13 cellular contexts compared by ENCODE assay signal in the genomic region with DNA sequence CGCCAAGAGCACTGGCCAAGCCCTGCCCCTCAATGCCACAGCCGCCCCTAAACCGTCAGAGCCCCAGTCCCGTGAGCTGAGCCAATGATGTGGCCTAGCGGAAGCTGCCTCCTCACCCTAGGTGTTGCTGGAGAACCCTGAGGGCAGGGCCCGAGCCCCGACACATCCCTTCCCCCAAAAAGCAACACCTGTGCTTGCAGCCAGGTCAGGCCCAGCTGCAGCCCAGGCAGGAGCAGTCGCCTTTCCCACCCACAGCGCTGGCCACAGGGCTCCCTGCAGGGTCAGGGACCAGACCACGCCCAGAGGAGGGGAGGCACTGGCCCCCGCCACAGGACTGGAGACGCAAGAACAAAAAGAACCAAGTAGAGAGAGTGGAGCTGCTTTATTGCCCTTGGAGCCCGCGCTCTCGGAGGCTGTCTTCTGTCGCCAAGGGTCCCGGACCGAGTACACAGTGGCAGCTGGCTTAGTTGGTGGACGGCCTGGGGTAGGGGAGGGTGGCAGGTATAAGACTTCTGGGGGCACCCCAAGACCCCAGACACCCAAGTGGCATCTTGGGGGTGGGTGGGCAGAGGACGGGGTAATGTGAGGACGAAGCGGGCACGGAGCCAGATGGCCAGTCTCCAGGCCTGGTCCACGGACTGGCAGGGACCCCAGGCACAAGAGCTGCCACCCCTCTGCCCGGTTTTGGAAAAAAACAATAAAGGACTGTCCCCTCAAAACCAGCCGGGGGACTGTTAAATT. TPM values are rescaled to one million over a fixed set of nuclear protein-coding genes. Genes with fewer than 3 reads are reported as not detected.
DNase-seq lines count a peak whose midpoint lies in the region; ATAC-seq, FAIRE-seq and TF ChIP-seq lines count a peak whose summit lies in the region.
"Had no signal": no experiment of that assay in that cellular context is flagged by ENCODE, and none has a peak within 500 bp of the region (broad histone marks: within the 10 kb centered on the region; RNA-seq: fewer than 3 reads in every experiment).

No MANE protein-coding gene starts in this region.

- no peak overlapping the region for H2BK20ac ChIP-seq in H1 (ENCODE audit: low read length)

- DNase-seq in A549 (ENCODE audit: low read depth in 1 of 2, low spot score in 1 of 2) (peak in 1 of 2 experiments; percentile 23), Caki2 (ENCODE audit: low read depth) (peak; percentile 2), NT2/D1 (ENCODE audit: low read depth, low spot score) (no peak), H1 (ENCODE audit: low read depth in 1 of 2, low spot score in 2 of 2) (no peak), superior temporal gyrus (ENCODE audit: extremely low spot score) (no peak)
- DNase-seq in CD4-positive, alpha-beta memory T cell = no peak
- DNase-seq: activated CD4-positive, alpha-beta T cell treated with anti-CD3 and anti-CD28 coated beads, Interleukin-2, amount 50 U/mL, for 4 hours; NCI-H2081 treated with DMSO at 0.1 percent for 48 hours; stimulated activated naive CD4-positive, alpha-beta T cell had no signal

- no peak overlapping the region for H2AK5ac ChIP-seq in H1 (ENCODE audit: low read depth, low read length)

- in situ Hi-C loops in Caki2 (cut with HindIII; ENCODE audit: low pct_unique_long_range_greater_than_20kb, low sequenced_read_pairs) = no loop called here

- CTCF ChIA-PET in A549 (lab: Yijun Ruan, JAX) (interaction anchor here (0.8 to 2.7 kb wide), 5 partner anchors 135 to 274 kb away, joined by 3 to 12 read pairs (median 4); no protein-coding TSS in a partner anchor), H1 (lab: Charles Lee; ENCODE audit: partially characterized antibody) (interaction anchor here (0.9 to 5.0 kb wide), 8 partner anchors 11 to 183 kb away, joined by 3 to 42 read pairs (median 7); a partner anchor contains a TSS)
- CTCF ChIA-PET in CD4-positive, alpha-beta memory T cell (lab: Charles Lee; ENCODE audit: partially characterized antibody) = interaction anchor here (0.6 to 7.5 kb wide), 4 partner anchors 12 to 274 kb away, joined by 3 to 99 read pairs (median 14); a partner anchor contains a TSS

- TF ChIP-seq POLR2A in A549 (IDR thresholded peaks at IDR 0.05; ENCODE audit: low read length) = no peak
- TF ChIP-seq POLR2A in H1 (IDR thresholded peaks at IDR 0.05; ENCODE audit: control extremely low read depth in 1 of 2, low read depth in 2 of 2, low read length in 2 of 2) = no peak; a peak in 1 of 3 replicates

- FAIRE-seq in A549 (lab: Jason Lieb, UNC) = no peak
- no peak for FAIRE-seq in H1 (lab: Jason Lieb, UNC)

- no peak overlapping the region for H3K56ac ChIP-seq in H1 (replicated peaks; ENCODE audit: insufficient read length, low read depth, low read length)

- no peaks in the 10 kb centered on the region for H3K27me3 Mint-ChIP-seq in CD4-positive, alpha-beta memory T cell

- peaks cover 5% of the 10 kb centered on the region for H3K23me2 ChIP-seq in H1 (ENCODE audit: low read depth, low read length)

- H3K4me3 Mint-ChIP-seq in CD4-positive, alpha-beta memory T cell = peak overlapping the region in 2 of 8 donors; percentile 29 to 39

- peaks cover 23 to 75% (median 35%) of the 10 kb centered on the region in 4 donors for H3K4me1 Mint-ChIP-seq in CD4-positive, alpha-beta memory T cell

- no peak overlapping the region for H3K23ac ChIP-seq in H1 (ENCODE audit: insufficient read length)

- H2BK15ac ChIP-seq in H1 (ENCODE audit: low read length) = no peak overlapping the region

- peak overlapping the region in 2 of 7 donors; percentile 52 to 82 for H3K27ac Mint-ChIP-seq in CD4-positive, alpha-beta memory T cell

- H3K79me1 ChIP-seq in H1 (ENCODE audit: low read depth, low read length) = 0 out of 2 replicates have a peak, but pooled peaks cover 2% of the 10 kb centered on the region

- TF ChIP-seq EP300 in A549 (IDR thresholded peaks at IDR 0.05) = no peak
- TF ChIP-seq EP300 in H1 (IDR thresholded peaks at IDR 0.05; ENCODE audit: borderline replicate concordance in 1 of 2, low read depth in 2 of 2, low read length in 2 of 2) = no peak

- H4K91ac ChIP-seq in H1 (replicated peaks; ENCODE audit: insufficient read length, low read length) = no peak overlapping the region

- no peak overlapping the region for H3K14ac ChIP-seq in H1 (ENCODE audit: insufficient read length)

- H3K27me3 ChIP-seq in NT2/D1 (ENCODE audit: insufficient read depth, insufficient read length) (no peaks in the 10 kb centered on the region), H1 (replicated peaks in 1 of 4; ENCODE audit: control insufficient read depth in 3 of 4, extremely low read depth in 1 of 4, insufficient read depth in 3 of 4, low read length in 3 of 4) (no peaks in the 10 kb centered on the region)
- no peaks in the 10 kb centered on the region for H3K27me3 ChIP-seq in CD4-positive, alpha-beta memory T cell (ENCODE audit: insufficient read depth, low read length)

- H2BK120ac ChIP-seq in H1 (replicated peaks; ENCODE audit: low read depth, low read length) = no peak overlapping the region

- no peak overlapping the region for H4K5ac ChIP-seq in H1 (ENCODE audit: insufficient read length, low read depth, low read length)

- H3K4me2 ChIP-seq in A549 (no peak overlapping the region), H1 (ENCODE audit: insufficient read depth in 1 of 2, low read depth in 2 of 2, low read length in 2 of 2) (no peak overlapping the region)

- H4K20me1 ChIP-seq in H1 (replicated peaks in 1 of 2; ENCODE audit: control insufficient read depth in 1 of 2, insufficient read depth in 2 of 2, low read length in 2 of 2) = peaks cover 16 to 28% of the 10 kb centered on the region in 2 experiments

- ATAC-seq in A549 = peak; percentile 3 to 10
- no peak for ATAC-seq in HG03460 (IDR thresholded peaks at IDR 0.05; ENCODE audit: unreplicated experiment)
- ATAC-seq in GM18519 (IDR thresholded peaks at IDR 0.05; ENCODE audit: low FRiP score, unreplicated experiment) = no peak
- ATAC-seq: Right ventricle myocardium inferior had no signal

- TF ChIP-seq CTCF in A549 (IDR thresholded peaks at IDR 0.05) (no peak), H1 (IDR thresholded peaks at IDR 0.05; ENCODE audit: control extremely low read depth in 1 of 3, insufficient read depth in 1 of 3, low read depth in 1 of 3, low read length in 3 of 3) (no peak)

- peaks cover 0 to 4% (median 0%) of the 10 kb centered on the region in 8 donors for H3K9me3 Mint-ChIP-seq in CD4-positive, alpha-beta memory T cell

- peaks cover 26% of the 10 kb centered on the region; the same call in 2 of the 3 replicates for H3K4me1 ChIP-seq in A549
- peaks cover 31% of the 10 kb centered on the region for H3K4me1 ChIP-seq in NT2/D1 (ENCODE audit: insufficient read depth, insufficient read length)
- H3K4me1 ChIP-seq in H1 (replicated peaks in 1 of 4; ENCODE audit: control insufficient read depth in 3 of 4, insufficient read depth in 4 of 4, low read length in 3 of 4) = peaks cover 0 to 7% (median 1%) of the 10 kb centered on the region in 4 experiments; a peak in 2 of 7 replicates
- peaks cover 58% of the 10 kb centered on the region for H3K4me1 ChIP-seq in CD4-positive, alpha-beta memory T cell (ENCODE audit: insufficient read depth, low read length)

- peak overlapping the region; percentile 76; the same call in 1 of the 2 replicates for H4K8ac ChIP-seq in H1 (ENCODE audit: extremely low read depth, insufficient read depth, low read length)

- peaks cover 0 to 12% of the 10 kb centered on the region in 2 experiments; a peak in 2 of 4 replicates for H3K79me2 ChIP-seq in H1 (ENCODE audit: control insufficient read depth in 1 of 2, insufficient read depth in 2 of 2, low read length in 2 of 2)

- H3K9ac ChIP-seq in NT2/D1 (ENCODE audit: insufficient read length, low read depth) (peak overlapping the region; percentile 50), H1 (replicated peaks in 1 of 4; ENCODE audit: extremely low read depth in 1 of 4, low read depth in 3 of 4, low read length in 3 of 4) (no peak overlapping the region)

- WGBS in A549 (ENCODE audit: missing lambda C conversion rate) = 85% methylated on average over 5 of the region's 26 CpGs
- WGBS in H1 (ENCODE audit: extremely low coverage in 1 of 2, insufficient coverage in 1 of 2, insufficient read length in 1 of 2, insufficient replicate concordance in 2 of 2, low coverage in 1 of 2, low lambda C conversion rate in 2 of 2, missing lambda C conversion rate in 1 of 2), 2 experiments = 86% methylated on average over 19 of the region's 26 CpGs; no CpG with 5 or more reads in 1 of the 2 experiments

- H3K36me3 Mint-ChIP-seq in CD4-positive, alpha-beta memory T cell = peaks cover 23 to 57% of the 10 kb centered on the region in 2 donors

- POLR2A ChIA-PET in A549 (lab: Yijun Ruan, JAX) (interaction anchor here (1.0 kb wide), 1 partner anchor 8 kb away, joined by 3 read pairs; no protein-coding TSS in a partner anchor), H1 (lab: Charles Lee; ENCODE audit: partially characterized antibody) (interaction anchor here (0.6 to 29.1 kb wide), 19 partner anchors 5 to 222 kb away, joined by 3 to 412 read pairs (median 3); a partner anchor contains a TSS)
- POLR2A ChIA-PET in CD4-positive, alpha-beta memory T cell (lab: Charles Lee; ENCODE audit: partially characterized antibody) = interaction anchor here (0.6 to 10.9 kb wide), 9 partner anchors 12 to 355 kb away, joined by 3 to 172 read pairs (median 4); a partner anchor contains a TSS

- no peak overlapping the region for H3K4ac ChIP-seq in H1 (replicated peaks; ENCODE audit: insufficient read length, low read depth, low read length)

- H3K4me3 ChIP-seq in A549 (no peak overlapping the region), NT2/D1 (ENCODE audit: insufficient read length, low read depth) (no peak overlapping the region), H1 (ENCODE audit: extremely low read depth in 1 of 4, insufficient read depth in 2 of 4, low read depth in 3 of 4, low read length in 4 of 4) (no peak overlapping the region)
- no peak overlapping the region for H3K4me3 ChIP-seq in CD4-positive, alpha-beta memory T cell (ENCODE audit: low read length in 2 of 2)
- H3K4me3 ChIP-seq: skin epidermis had no signal

- TF ChIP-seq RAD21 in A549 (conservative IDR thresholded peaks at IDR 0.05 in 1 of 2, IDR thresholded peaks at IDR 0.05 in 1 of 2) (no peak), H1 (IDR thresholded peaks at IDR 0.05 in 1 of 2, conservative IDR thresholded peaks at IDR 0.05 in 1 of 2; ENCODE audit: low read depth in 2 of 2, low read length in 2 of 2) (no peak)

- H3K9me3 ChIP-seq in A549 (no peaks in the 10 kb centered on the region), NT2/D1 (ENCODE audit: insufficient read depth, low read length) (no peaks in the 10 kb centered on the region), H1 (ENCODE audit: insufficient read depth in 2 of 2, low read depth in 1 of 2, low read length in 1 of 2) (no peaks in the 10 kb centered on the region)
- no peaks in the 10 kb centered on the region for H3K9me3 ChIP-seq in CD4-positive, alpha-beta memory T cell (ENCODE audit: control insufficient read depth in 1 of 2, low read length in 2 of 2)

- H2AFZ ChIP-seq in H1 (ENCODE audit: low read length) = no peak overlapping the region

- intact Hi-C loops in CD4-positive, alpha-beta memory T cell (cut with micrococcal nuclease) = no loop called here

- no peak overlapping the region for H2BK5ac ChIP-seq in H1 (ENCODE audit: low read depth, low read length)

- H3K18ac ChIP-seq in H1 (ENCODE audit: extremely low read depth, low read length) = no peak overlapping the region

- H3K27ac ChIP-seq in A549 (no peak overlapping the region), H1 (ENCODE audit: low read depth, low read length) (0 out of 2 replicates have a peak overlapping the region, but pooled peaks have one; percentile 29)
- H3K27ac ChIP-seq in CD4-positive, alpha-beta memory T cell (ENCODE audit: low read depth, low read length) = no peak overlapping the region

- H2BK12ac ChIP-seq in H1 (ENCODE audit: low read depth, low read length) = no peak overlapping the region

- H3K36me3 ChIP-seq in NT2/D1 (ENCODE audit: insufficient read depth, insufficient read length, low read length) (peaks cover 84% of the 10 kb centered on the region), H1 (ENCODE audit: control insufficient read depth in 2 of 4, insufficient read depth in 4 of 4, low read length in 3 of 4) (peaks cover 34 to 55% (median 45%) of the 10 kb centered on the region in 4 experiments)
- H3K36me3 ChIP-seq in CD4-positive, alpha-beta memory T cell (ENCODE audit: insufficient read depth, low read length) = peaks cover 49% of the 10 kb centered on the region

RNA-seq across cellular contexts. Expression of a gene that starts 3.3 kb away (rescaled TPM):
- polyA plus RNA-seq in A549 (2011; rRNA removed) (1.9 and 2.3 TPM in 2 replicates), A549 (2017; fragmentation: RNase III; extraction: RNeasy Plus Mini Kit Qiagen cat#74134 plus additional on column Dnase treatment) (5.8 to 9.0 TPM (median 6.4 TPM) in 3 replicates), H1 (2011; rRNA removed) (9.2 and 16.2 TPM in 2 replicates)
- 3.6 and 5.1 TPM in 2 replicates for polyA plus RNA-seq in A549 (2012; cell fraction: cytosol; rRNA removed)
- 29.9 and 47.2 TPM in 2 replicates for polyA plus RNA-seq in A549 (2012; cell fraction: nucleus; rRNA removed)
- polyA minus RNA-seq in A549 (2011; rRNA and poly(A)+ RNA removed) = 2.6 and 3.1 TPM in 2 replicates
- total RNA-seq in Caki2 (2014; rRNA removed; shearing (Covaris generic); ENCODE audit: low replicate concordance) = 1.8 and 2.8 TPM in 2 replicates
- total RNA-seq in H1 (2021; fragmentation: NEBNext Ultra II Directional; extraction: Animal tissue kit (Norgen Biotek cat#: 25700)) = 17.8 and 18.0 TPM in 2 replicates
- 12.6 TPM for polyA plus RNA-seq in H1 (2011; cell fraction: cytosol; rRNA removed)
- polyA plus RNA-seq in H1 (2011; cell fraction: nucleus; rRNA removed) = 21.5 TPM
- polyA plus RNA-seq in H1 (2012, experiment 1 of 2) = 11.8 to 21.7 TPM (median 15.7 TPM) in 4 replicates
- 3.7 TPM for polyA plus RNA-seq in H1 (2012, experiment 2 of 2)
- 8.5 TPM for polyA plus RNA-seq in H1 (2013, experiment 1 of 2)
- polyA plus RNA-seq in H1 (2013, experiment 2 of 2) = 6.9 TPM
- 5.6 and 6.6 TPM in 2 replicates for polyA minus RNA-seq in H1 (2011; rRNA and poly(A)+ RNA removed)
- polyA minus RNA-seq in H1 (2011; cell fraction: cytosol; rRNA and poly(A)+ RNA removed) = 9.8 TPM
- polyA minus RNA-seq in H1 (2011; cell fraction: nucleus; rRNA and poly(A)+ RNA removed) = 11.3 TPM
- 10 to 100 TPM; 42.6 to 49.7 TPM for total RNA-seq in CD4-positive, alpha-beta memory T cell
- polyA plus RNA-seq in CD4-positive, alpha-beta memory T cell = 1 to 10 TPM in 1 of 2 donors, under 1 TPM in 1; 0.24 to 4.7 TPM

RNA-seq across cellular contexts. Expression of a gene that starts 4.9 kb away (rescaled TPM):
- polyA plus RNA-seq in A549 (2011; rRNA removed) (60.9 and 81.6 TPM in 2 replicates), A549 (2017; fragmentation: RNase III; extraction: RNeasy Plus Mini Kit Qiagen cat#74134 plus additional on column Dnase treatment) (147 to 160 TPM (median 151 TPM) in 3 replicates), H1 (2011; rRNA removed) (238 and 426 TPM in 2 replicates)
- 184 and 200 TPM in 2 replicates for polyA plus RNA-seq in A549 (2012; cell fraction: cytosol; rRNA removed)
- 525 and 617 TPM in 2 replicates for polyA plus RNA-seq in A549 (2012; cell fraction: nucleus; rRNA removed)
- 35.9 and 38.4 TPM in 2 replicates for polyA minus RNA-seq in A549 (2011; rRNA and poly(A)+ RNA removed)
- total RNA-seq in Caki2 (2014; rRNA removed; shearing (Covaris generic); ENCODE audit: low replicate concordance) = 190 and 194 TPM in 2 replicates
- 281 and 284 TPM in 2 replicates for total RNA-seq in H1 (2021; fragmentation: NEBNext Ultra II Directional; extraction: Animal tissue kit (Norgen Biotek cat#: 25700))
- 329 TPM for polyA plus RNA-seq in H1 (2011; cell fraction: cytosol; rRNA removed)
- 840 TPM for polyA plus RNA-seq in H1 (2011; cell fraction: nucleus; rRNA removed)
- polyA plus RNA-seq in H1 (2012, experiment 1 of 2) = 178 to 323 TPM (median 308 TPM) in 4 replicates
- polyA plus RNA-seq in H1 (2012, experiment 2 of 2) = 313 TPM
- 193 TPM for polyA plus RNA-seq in H1 (2013, experiment 1 of 2)
- polyA plus RNA-seq in H1 (2013, experiment 2 of 2) = 175 TPM
- polyA minus RNA-seq in H1 (2011; rRNA and poly(A)+ RNA removed) = 49.5 and 65.1 TPM in 2 replicates
- polyA minus RNA-seq in H1 (2011; cell fraction: cytosol; rRNA and poly(A)+ RNA removed) = 92.7 TPM
- polyA minus RNA-seq in H1 (2011; cell fraction: nucleus; rRNA and poly(A)+ RNA removed) = 110 TPM
- 100 to 1,000 TPM; 306 to 315 TPM for total RNA-seq in CD4-positive, alpha-beta memory T cell
- polyA plus RNA-seq in CD4-positive, alpha-beta memory T cell = 100 to 1,000 TPM; 226 to 239 TPM

RNA-seq across cellular contexts. Expression of a gene that starts 8.7 kb away (rescaled TPM):
- polyA plus RNA-seq in A549 (2011; rRNA removed) (26.6 and 30.8 TPM in 2 replicates), A549 (2017; fragmentation: RNase III; extraction: RNeasy Plus Mini Kit Qiagen cat#74134 plus additional on column Dnase treatment) (64.0 to 68.1 TPM (median 65.0 TPM) in 3 replicates), H1 (2011; rRNA removed) (48.8 and 74.7 TPM in 2 replicates)
- polyA plus RNA-seq in A549 (2012; cell fraction: cytosol; rRNA removed) = 62.0 and 66.6 TPM in 2 replicates
- 125 and 154 TPM in 2 replicates for polyA plus RNA-seq in A549 (2012; cell fraction: nucleus; rRNA removed)
- polyA minus RNA-seq in A549 (2011; rRNA and poly(A)+ RNA removed) = 114 and 119 TPM in 2 replicates
- 40.0 TPM in 2 replicates for total RNA-seq in Caki2 (2014; rRNA removed; shearing (Covaris generic); ENCODE audit: low replicate concordance)
- 72.6 and 74.4 TPM in 2 replicates for total RNA-seq in H1 (2021; fragmentation: NEBNext Ultra II Directional; extraction: Animal tissue kit (Norgen Biotek cat#: 25700))
- 72.1 TPM for polyA plus RNA-seq in H1 (2011; cell fraction: cytosol; rRNA removed)
- 93.6 TPM for polyA plus RNA-seq in H1 (2011; cell fraction: nucleus; rRNA removed)
- 38.2 to 69.3 TPM (median 62.8 TPM) in 4 replicates for polyA plus RNA-seq in H1 (2012, experiment 1 of 2)
- polyA plus RNA-seq in H1 (2012, experiment 2 of 2) = 41.6 TPM
- polyA plus RNA-seq in H1 (2013, experiment 1 of 2) = 41.1 TPM
- 37.0 TPM for polyA plus RNA-seq in H1 (2013, experiment 2 of 2)
- 54.9 and 96.9 TPM in 2 replicates for polyA minus RNA-seq in H1 (2011; rRNA and poly(A)+ RNA removed)
- 52.8 TPM for polyA minus RNA-seq in H1 (2011; cell fraction: cytosol; rRNA and poly(A)+ RNA removed)
- 45.3 TPM for polyA minus RNA-seq in H1 (2011; cell fraction: nucleus; rRNA and poly(A)+ RNA removed)
- 100 to 1,000 TPM in 1 of 2 experiments, 10 to 100 TPM in 1; 92.5 to 102 TPM for total RNA-seq in CD4-positive, alpha-beta memory T cell
- polyA plus RNA-seq in CD4-positive, alpha-beta memory T cell = 10 to 100 TPM; 14.5 to 51.1 TPM

RNA-seq across cellular contexts. Expression of a gene that starts 12.3 kb away (rescaled TPM):
- polyA plus RNA-seq in A549 (2011; rRNA removed) = 0.04 and 0.19 TPM in 2 replicates
- polyA plus RNA-seq in A549 (2012; cell fraction: cytosol; rRNA removed) = 0.08 and 0.11 TPM in 2 replicates
- polyA plus RNA-seq in A549 (2012; cell fraction: nucleus; rRNA removed) = 0.34 and 0.50 TPM in 2 replicates
- 0.12 to 0.31 TPM (median 0.18 TPM) in 3 replicates for polyA plus RNA-seq in A549 (2017; fragmentation: RNase III; extraction: RNeasy Plus Mini Kit Qiagen cat#74134 plus additional on column Dnase treatment)
- polyA minus RNA-seq in A549 (2011; rRNA and poly(A)+ RNA removed) = 0.24 and 0.33 TPM in 2 replicates
- total RNA-seq in Caki2 (2014; rRNA removed; shearing (Covaris generic); ENCODE audit: low replicate concordance) = 1.4 TPM in 1 of 2 replicates, not detected in the other
- total RNA-seq in H1 (2021; fragmentation: NEBNext Ultra II Directional; extraction: Animal tissue kit (Norgen Biotek cat#: 25700)) = not detected in 2 replicates
- 0.20 and 0.38 TPM in 2 replicates for polyA plus RNA-seq in H1 (2011; rRNA removed)
- polyA plus RNA-seq in H1 (2011; cell fraction: cytosol; rRNA removed) = 0.14 TPM
- 0.27 TPM for polyA plus RNA-seq in H1 (2011; cell fraction: nucleus; rRNA removed)
- polyA plus RNA-seq in H1 (2012, experiment 1 of 2) = 0.13 TPM in 1 of 4 replicates, not detected in the others
- not detected for polyA plus RNA-seq in H1 (2012, experiment 2 of 2)
- 0.18 TPM for polyA plus RNA-seq in H1 (2013, experiment 1 of 2)
- polyA plus RNA-seq in H1 (2013, experiment 2 of 2) = 0.11 TPM
- 0.32 TPM in 1 of 2 replicates, not detected in the other for polyA minus RNA-seq in H1 (2011; rRNA and poly(A)+ RNA removed)
- polyA minus RNA-seq in H1 (2011; cell fraction: cytosol; rRNA and poly(A)+ RNA removed) = not detected
- polyA minus RNA-seq in H1 (2011; cell fraction: nucleus; rRNA and poly(A)+ RNA removed) = not detected
- total RNA-seq in CD4-positive, alpha-beta memory T cell = under 1 TPM; 0.52 to 0.83 TPM
- polyA plus RNA-seq in CD4-positive, alpha-beta memory T cell = under 1 TPM; 0.19 to 0.29 TPM
- total RNA-seq: Right ventricle myocardium inferior had no signal

RNA-seq across cellular contexts. Expression of a gene that starts 28.7 kb away (rescaled TPM):
- 9.1 and 10.1 TPM in 2 replicates for polyA plus RNA-seq in A549 (2011; rRNA removed)
- 11.7 and 14.0 TPM in 2 replicates for polyA plus RNA-seq in A549 (2012; cell fraction: cytosol; rRNA removed)
- 33.6 and 40.8 TPM in 2 replicates for polyA plus RNA-seq in A549 (2012; cell fraction: nucleus; rRNA removed)
- polyA plus RNA-seq in A549 (2017; fragmentation: RNase III; extraction: RNeasy Plus Mini Kit Qiagen cat#74134 plus additional on column Dnase treatment) = 10.5 to 16.4 TPM (median 12.5 TPM) in 3 replicates
- polyA minus RNA-seq in A549 (2011; rRNA and poly(A)+ RNA removed) = 6.4 and 7.7 TPM in 2 replicates
- total RNA-seq in Caki2 (2014; rRNA removed; shearing (Covaris generic); ENCODE audit: low replicate concordance) = 10.0 and 13.3 TPM in 2 replicates
- total RNA-seq in H1 (2021; fragmentation: NEBNext Ultra II Directional; extraction: Animal tissue kit (Norgen Biotek cat#: 25700)) = 24.5 and 25.3 TPM in 2 replicates
- 37.1 and 47.0 TPM in 2 replicates for polyA plus RNA-seq in H1 (2011; rRNA removed)
- polyA plus RNA-seq in H1 (2011; cell fraction: cytosol; rRNA removed) = 44.9 TPM
- polyA plus RNA-seq in H1 (2011; cell fraction: nucleus; rRNA removed) = 111 TPM
- polyA plus RNA-seq in H1 (2012, experiment 1 of 2) = 23.9 to 30.6 TPM (median 28.3 TPM) in 4 replicates
- 22.6 TPM for polyA plus RNA-seq in H1 (2012, experiment 2 of 2)
- 25.2 TPM for polyA plus RNA-seq in H1 (2013, experiment 1 of 2)
- polyA plus RNA-seq in H1 (2013, experiment 2 of 2) = 24.6 TPM
- polyA minus RNA-seq in H1 (2011; rRNA and poly(A)+ RNA removed) = 14.0 and 20.2 TPM in 2 replicates
- polyA minus RNA-seq in H1 (2011; cell fraction: cytosol; rRNA and poly(A)+ RNA removed) = 17.1 TPM
- 22.7 TPM for polyA minus RNA-seq in H1 (2011; cell fraction: nucleus; rRNA and poly(A)+ RNA removed)
- total RNA-seq in CD4-positive, alpha-beta memory T cell = 100 to 1,000 TPM; 112 TPM
- 10 to 100 TPM; 25.7 to 58.2 TPM for polyA plus RNA-seq in CD4-positive, alpha-beta memory T cell

Comparison
In these comparisons a context has a peak if more than half of its experiments do, and no peak if none do; other contexts are left out.
1. ATAC-seq: peak in A549 (2 of 2); none in HG03460 (single experiment) and GM18519 (single experiment).